14 cellular contexts compared by ENCODE assay signal in genomic region chr9:108039012-108039411, GRCh38.
"Had no signal": no experiment of that assay in that cellular context is flagged by ENCODE, and none has a peak within 500 bp of the region (broad histone marks: within the 10 kb centered on the region; RNA-seq: fewer than 3 reads in every experiment).

No MANE protein-coding gene starts in this region.

- H3K4me3 ChIP-seq: coronary artery, dorsolateral prefrontal cortex, heart left ventricle, pancreas, smooth muscle cell, suprapubic skin, thyroid gland had no signal

- H3K36me3 ChIP-seq: heart left ventricle, pancreas, suprapubic skin, thyroid gland had no signal

- H3K9me3 ChIP-seq: pancreas, suprapubic skin, thyroid gland had no signal

- DNase-seq: dorsolateral prefrontal cortex; effector CD8-positive, alpha-beta T cell; heart left ventricle; hippocampal formation; natural killer cell; pancreas; right cardiac atrium; stimulated activated CD4-positive, alpha-beta T cell treated with anti-CD3 and anti-CD28 coated beads, Interleukin-2, amount 100 ng/mL, for 48 hours; stimulated activated naive CD4-positive, alpha-beta T cell treated with Interleukin-2 at 50 U/mL for 16 hours; thyroid gland had no signal

- H3K27me3 ChIP-seq: heart left ventricle, pancreas, suprapubic skin, thyroid gland had no signal

- H3K27ac ChIP-seq: coronary artery, dorsolateral prefrontal cortex, heart left ventricle, pancreas, suprapubic skin, thyroid gland had no signal

- H3K4me1 ChIP-seq: pancreas, thyroid gland had no signal

- ATAC-seq: heart left ventricle, left lobe of liver, natural killer cell, right cardiac atrium had no signal
